ENCODE assay signal across 8 cellular contexts in genomic region chr17:39980402-39981206, GRCh38. TPM values are rescaled to one million over a fixed set of nuclear protein-coding genes. Genes with fewer than 3 reads are reported as not detected.
DNase-seq lines count a peak whose midpoint lies in the region; ATAC-seq and FAIRE-seq lines count a peak whose summit lies in the region.

Gene PSMD3 (plus strand): TSS chr17:39980807. CDS start chr17:39980971, 164 bp downstream.

- DNase-seq in Daoy (ENCODE audit: low read depth), result peak; percentile 97
- DNase-seq in Karpas-422, result peak; percentile 99
- peak; percentile 99 for DNase-seq in RCC 7860 (ENCODE audit: low spot score)
- peak; percentile 96 to 97 for DNase-seq in activated T-cell treated with anti-CD3 and anti-CD28 coated beads, Interleukin-2, amount 50 U/mL, for 72 hours
- DNase-seq in stimulated activated CD8-positive, alpha-beta memory T cell treated with anti-CD3 and anti-CD28 coated beads, Interleukin-7, amount 100 ng/mL, for 4 hours (ENCODE audit: low read depth in 2 of 2), result peak; percentile 94 to 99

- H3K27ac ChIP-seq in Karpas-422 (ENCODE audit: low read length) (peak within 1 kb of the TSS; percentile 56), muscle layer of duodenum (ENCODE audit: low read length) (peak within 1 kb of the TSS; percentile 89)

- peaks cover 18% of the 10 kb centered on the region for H4K20me1 ChIP-seq in Karpas-422 (ENCODE audit: insufficient read depth, low read depth, low read length)

- H3K4me1 Mint-ChIP-seq in activated T-cell treated with anti-CD3 and anti-CD28 coated beads, Interleukin-2, amount 50 U/mL, for 72 hours (ENCODE audit: low read depth), result peaks cover 40% of the 10 kb centered on the region

- peak within 1 kb of the TSS; percentile 95 for H3K9ac ChIP-seq in Karpas-422 (ENCODE audit: low read length)

- H2AFZ ChIP-seq in Karpas-422 (ENCODE audit: low read length), result peak within 1 kb of the TSS; percentile 83

- H3K4me2 ChIP-seq in Karpas-422 (ENCODE audit: low read depth, low read length, poor library complexity, severe bottlenecking), result peak within 1 kb of the TSS; percentile 89

- peak; percentile 91 for FAIRE-seq in RCC 7860 (lab: Jason Lieb, UNC)

- H3K9me3 Mint-ChIP-seq in activated T-cell treated with anti-CD3 and anti-CD28 coated beads, Interleukin-2, amount 50 U/mL, for 72 hours, result no peaks in the 10 kb centered on the region

- H3K36me3 Mint-ChIP-seq in activated T-cell treated with anti-CD3 and anti-CD28 coated beads, Interleukin-2, amount 50 U/mL, for 72 hours (ENCODE audit: insufficient read depth in 2 of 2), result peaks cover 11 to 14% of the 10 kb centered on the region in 2 donors

- H3K27me3 Mint-ChIP-seq in activated T-cell treated with anti-CD3 and anti-CD28 coated beads, Interleukin-2, amount 50 U/mL, for 72 hours (ENCODE audit: low read depth), result peaks cover 6% of the 10 kb centered on the region

- H3K27ac Mint-ChIP-seq in activated T-cell treated with anti-CD3 and anti-CD28 coated beads, Interleukin-2, amount 50 U/mL, for 72 hours, result peak within 1 kb of the TSS; percentile 92

- H3K9me3 ChIP-seq in Karpas-422 (ENCODE audit: low read length) (no peaks in the 10 kb centered on the region), muscle layer of duodenum (ENCODE audit: control insufficient read depth in 1 of 2, low read length in 2 of 2) (no peaks in the 10 kb centered on the region)

- H3K4me1 ChIP-seq in Karpas-422 (ENCODE audit: low read length) (peaks cover 27% of the 10 kb centered on the region), muscle layer of duodenum (ENCODE audit: control insufficient read depth in 1 of 2, insufficient read depth in 2 of 2, low read length in 2 of 2) (peaks cover 5 to 27% of the 10 kb centered on the region in 2 donors)

- H3K4me3 Mint-ChIP-seq in activated T-cell treated with anti-CD3 and anti-CD28 coated beads, Interleukin-2, amount 50 U/mL, for 72 hours, result peak within 1 kb of the TSS; percentile 94 to 99

- no peaks in the 10 kb centered on the region for H3K27me3 ChIP-seq in Karpas-422 (ENCODE audit: low read length)
- no peaks in the 10 kb centered on the region for H3K27me3 ChIP-seq in muscle layer of duodenum (ENCODE audit: low read depth, low read length)

- peak; percentile 93 for ATAC-seq in GM21825 (IDR thresholded peaks at IDR 0.05; ENCODE audit: unreplicated experiment)
- ATAC-seq in activated T-cell treated with anti-CD3 and anti-CD28 coated beads, Interleukin-2, amount 50 U/mL, for 72 hours (replicated peaks in 1 of 2), result peak; percentile 97 to 98
- ATAC-seq in esophagus mucosa, result peak; percentile 96

- peak within 1 kb of the TSS; percentile 79 for H3K4me3 ChIP-seq in Karpas-422 (ENCODE audit: low read length)
- peak within 1 kb of the TSS; percentile 68 to 88 for H3K4me3 ChIP-seq in muscle layer of duodenum (ENCODE audit: low read depth in 1 of 2, low read length in 2 of 2)

- no peaks in the 10 kb centered on the region for H3K9me2 ChIP-seq in Karpas-422 (replicated peaks; ENCODE audit: insufficient read depth, low read length)

- H3K79me2 ChIP-seq in Karpas-422 (ENCODE audit: low read length), result peaks cover 31% of the 10 kb centered on the region

- H3K36me3 ChIP-seq in Karpas-422 (ENCODE audit: insufficient read depth, low read length) (peaks cover 15% of the 10 kb centered on the region; the same call in 1 of the 2 replicates), muscle layer of duodenum (ENCODE audit: control insufficient read depth in 1 of 2, insufficient read depth in 2 of 2, low read length in 2 of 2) (peaks cover 14 to 18% of the 10 kb centered on the region in 2 donors)

RNA-seq across cellular contexts. Expression of gene PSMD3, which starts in this region (rescaled TPM):
- 146 and 185 TPM in 2 replicates for total RNA-seq in Daoy (2014; rRNA removed; shearing (Covaris generic))
- 87.1 and 126 TPM in 2 replicates for total RNA-seq in Karpas-422 (2014; rRNA removed; shearing (Covaris generic); ENCODE audit: low replicate concordance)
- total RNA-seq in activated T-cell treated with anti-CD3 and anti-CD28 coated beads, Interleukin-2, amount 50 U/mL, for 72 hours, result 100 to 1,000 TPM in 1 of 2 donors, 10 to 100 TPM in 1; 95.5 to 103 TPM
- total RNA-seq in esophagus mucosa, result 80.2 TPM

Comparison
In these comparisons a context has a peak if more than half of its experiments do, and no peak if none do; other contexts are left out.
1. Peak in every context shown above with its lines: DNase-seq, ATAC-seq, H3K4me3 ChIP-seq and H3K27ac ChIP-seq.